8 cellular contexts compared by ENCODE assay signal in genomic region chr15:76335851-76336253, GRCh38. TPM values are rescaled to one million over a fixed set of nuclear protein-coding genes. Genes with fewer than 3 reads are reported as not detected.
A peak's percentile ranks its signal among the peaks of the same experiment; 100 is the strongest.
DNase-seq lines count a peak whose midpoint lies in the region; ATAC-seq and TF ChIP-seq lines count a peak whose summit lies in the region.

No MANE protein-coding gene starts in this region.

- H3K56ac ChIP-seq in IMR-90 (ENCODE audit: extremely low read depth, insufficient read depth, low read length): peak overlapping the region; percentile 97

- H3K4me1 Mint-ChIP-seq in activated naive CD8-positive, alpha-beta T cell treated with anti-CD3 and anti-CD28 coated beads, Interleukin-2, amount 10 ng/mL, durations not matched to agents 7 days and 5 days: peaks cover 41% of the 10 kb centered on the region
- H3K4me1 Mint-ChIP-seq in naive B cell: peaks cover 42 to 58% (median 55%) of the 10 kb centered on the region in 3 donors

- H2BK15ac ChIP-seq in IMR-90 (ENCODE audit: low read depth, low read length): peak overlapping the region; percentile 91

- CTCF ChIA-PET in IMR-90 (lab: Yijun Ruan, JAX): interaction anchor here (0.6 to 1.4 kb wide), 2 partner anchors 68 to 184 kb away, joined by 3 to 6 read pairs; no protein-coding TSS in a partner anchor

- H3K27ac ChIP-seq in IMR-90 (ENCODE audit: insufficient read depth, low read length) (peak overlapping the region; percentile 80), left lung (peak overlapping the region in 1 of 2 donors; percentile 74), ascending aorta (no peak overlapping the region)

- H3K4me3 ChIP-seq in IMR-90 (ENCODE audit: insufficient read depth, low read depth, low read length) (peak overlapping the region; percentile 49), left lung (peak overlapping the region in 1 of 2 donors; percentile 39), ascending aorta (no peak overlapping the region)

- peak overlapping the region; percentile 96 for H3K4ac ChIP-seq in IMR-90 (ENCODE audit: low read depth, low read length)

- TF ChIP-seq POLR2A in IMR-90 (IDR thresholded peaks at IDR 0.05; ENCODE audit: low read depth, low read length): no peak

- no peaks in the 10 kb centered on the region for H3K9me3 Mint-ChIP-seq in activated naive CD8-positive, alpha-beta T cell treated with anti-CD3 and anti-CD28 coated beads, Interleukin-2, amount 10 ng/mL, durations not matched to agents 7 days and 5 days
- peaks cover 0 to 24% (median 10%) of the 10 kb centered on the region in 7 donors for H3K9me3 Mint-ChIP-seq in naive B cell

- DNase-seq in EL (peak; percentile 53), IMR-90 (no peak), naive B cell (no peak), NCI-H1105 treated with DMSO at 0.1 percent for 48 hours (lab: John Stamatoyannopoulos, UW) (no peak), left lung (no peak), ascending aorta (ENCODE audit: low spot score in 2 of 2) (no peak)
- no peak for DNase-seq in activated naive CD8-positive, alpha-beta T cell treated with anti-CD3 and anti-CD28 coated beads, Interleukin-2, amount 10 ng/mL, durations not matched to agents 7 days and 5 days

- H3K27me3 Mint-ChIP-seq in activated naive CD8-positive, alpha-beta T cell treated with anti-CD3 and anti-CD28 coated beads, Interleukin-2, amount 10 ng/mL, durations not matched to agents 7 days and 5 days: peaks cover 67% of the 10 kb centered on the region
- H3K27me3 Mint-ChIP-seq in naive B cell: peaks cover 74 to 84% (median 76%) of the 10 kb centered on the region in 3 donors

- H4K20me1 ChIP-seq in IMR-90 (ENCODE audit: insufficient read depth, low read length): peaks cover 12% of the 10 kb centered on the region

- peak overlapping the region; percentile 97 for H4K91ac ChIP-seq in IMR-90 (ENCODE audit: insufficient read depth, low read depth, low read length)

- H3K79me1 ChIP-seq in IMR-90 (ENCODE audit: low read depth in 1 of 2, low read length in 2 of 2): peaks cover 3 to 17% of the 10 kb centered on the region in 2 experiments; a peak in 3 of 4 replicates

- ATAC-seq in IMR-90 (ENCODE audit: low read depth) (peak; percentile 19), naive B cell (ENCODE audit: low read depth in 2 of 2) (peak; percentile 25 to 29), HG02970 (IDR thresholded peaks at IDR 0.05; ENCODE audit: low FRiP score, unreplicated experiment) (no peak), left lung (no peak)
- no peak for ATAC-seq in activated naive CD8-positive, alpha-beta T cell treated with anti-CD3 and anti-CD28 coated beads, Interleukin-2, amount 10 ng/mL, durations not matched to agents 7 days and 5 days (ENCODE audit: low read depth)

- peak overlapping the region; percentile 88 for H3K4me2 ChIP-seq in IMR-90 (ENCODE audit: low read depth, low read length)

- peaks cover 2% of the 10 kb centered on the region for H3K36me3 Mint-ChIP-seq in activated naive CD8-positive, alpha-beta T cell treated with anti-CD3 and anti-CD28 coated beads, Interleukin-2, amount 10 ng/mL, durations not matched to agents 7 days and 5 days
- H3K36me3 Mint-ChIP-seq in naive B cell: peaks cover 0 to 7% of the 10 kb centered on the region in 2 donors

- BruUV-seq in IMR-90 (replicated peaks; lab: Mats Ljungman, UMichigan): TSS peak; percentile 95

- dilution Hi-C loops in IMR-90 (cut with HindIII; ENCODE audit: low sequenced_read_pairs, unreplicated experiment): no loop called here

- H3K27me3 ChIP-seq in IMR-90 (ENCODE audit: control insufficient read depth, insufficient read depth, low read length) (peaks cover 21% of the 10 kb centered on the region; the same call in 1 of the 2 replicates), left lung (peaks cover 76 to 87% of the 10 kb centered on the region in 2 donors), ascending aorta (peaks cover 54% of the 10 kb centered on the region)

- H3K4me3 Mint-ChIP-seq in activated naive CD8-positive, alpha-beta T cell treated with anti-CD3 and anti-CD28 coated beads, Interleukin-2, amount 10 ng/mL, durations not matched to agents 7 days and 5 days: peak overlapping the region; percentile 91
- H3K4me3 Mint-ChIP-seq in naive B cell: peak overlapping the region; percentile 57 to 91 (median 85)

- WGBS in IMR-90 (ENCODE audit: extremely low coverage in 2 of 2, insufficient read length in 1 of 2), 2 experiments: no CpG with 5 or more reads among the region's 11 CpGs

- POLR2A ChIA-PET in IMR-90 (lab: Charles Lee; ENCODE audit: unreplicated experiment): interaction anchor here (0.6 to 0.7 kb wide), 3 partner anchors 10 to 1672 kb away, joined by 3 to 5 read pairs (median 5); no protein-coding TSS in a partner anchor
- POLR2A ChIA-PET in activated naive CD8-positive, alpha-beta T cell treated with anti-CD3 and anti-CD28 coated beads, Interleukin-2, amount 10 ng/mL, durations not matched to agents 7 days and 5 days (lab: Charles Lee): interaction anchor here (0.8 to 1.0 kb wide), 2 partner anchors 9 to 24 kb away, joined by 3 to 4 read pairs; partner anchors contain the start of gene ETFA

- H2AK5ac ChIP-seq in IMR-90 (ENCODE audit: low read depth, low read length): peak overlapping the region; percentile 89

- peak overlapping the region; percentile 72 for H2BK20ac ChIP-seq in IMR-90 (ENCODE audit: low read depth, low read length)

- H3K18ac ChIP-seq in IMR-90 (ENCODE audit: low read depth, low read length): peak overlapping the region; percentile 65

- H3K23ac ChIP-seq in IMR-90 (ENCODE audit: low read depth, low read length): peak overlapping the region; percentile 93

- in situ Hi-C loops in IMR-90 (cut with MboI; ENCODE audit: low sequenced_read_pairs): no loop called here

- H3K36me3 ChIP-seq in IMR-90 (ENCODE audit: control insufficient read depth, insufficient read depth, low read length) (peaks cover 10% of the 10 kb centered on the region; the same call in 1 of the 2 replicates), left lung (no peaks in the 10 kb centered on the region), ascending aorta (no peaks in the 10 kb centered on the region)

- peak overlapping the region; percentile 83 for H2BK5ac ChIP-seq in IMR-90 (ENCODE audit: low read depth, low read length, poor library complexity, severe bottlenecking)

- H3K9ac ChIP-seq in IMR-90 (ENCODE audit: low read depth, low read length): peak overlapping the region; percentile 88

- peak overlapping the region; percentile 95 for H4K5ac ChIP-seq in IMR-90 (ENCODE audit: low read depth, low read length)

- peak overlapping the region; percentile 87 to 97 for H4K8ac ChIP-seq in IMR-90 (ENCODE audit: low read depth in 2 of 2, low read length in 2 of 2)

- peak overlapping the region; percentile 84 for H2BK120ac ChIP-seq in IMR-90 (ENCODE audit: low read depth, low read length)

- peak overlapping the region; percentile 80 for H3K27ac Mint-ChIP-seq in activated naive CD8-positive, alpha-beta T cell treated with anti-CD3 and anti-CD28 coated beads, Interleukin-2, amount 10 ng/mL, durations not matched to agents 7 days and 5 days
- H3K27ac Mint-ChIP-seq in naive B cell: peak overlapping the region in 4 of 6 donors; percentile 60 to 87 (median 77)

- intact Hi-C loops in IMR-90 (cut with micrococcal nuclease): loop anchor here (5.0 kb wide), 2 partner anchors 99 to 506 kb away; no protein-coding TSS in a partner anchor
- intact Hi-C loops in left lung (cut with DNase I): no loop called here
- intact Hi-C loops in ascending aorta (cut with DNase I): no loop called here

- H3K9me3 ChIP-seq in IMR-90 (ENCODE audit: control insufficient read depth, insufficient read depth, low read length) (peaks cover 9% of the 10 kb centered on the region; the same call in 1 of the 2 replicates), left lung (no peaks in the 10 kb centered on the region), ascending aorta (no peaks in the 10 kb centered on the region)

- no peaks in the 10 kb centered on the region; the same call in 1 of the 2 replicates for H3K9me1 ChIP-seq in IMR-90 (ENCODE audit: insufficient read depth, low read length)

- no peak for TF ChIP-seq RAD21 in IMR-90 (IDR thresholded peaks at IDR 0.05; ENCODE audit: low read length)

- peak overlapping the region; percentile 99 for H3K14ac ChIP-seq in IMR-90 (replicated peaks; ENCODE audit: low read depth, low read length)

- H3K4me1 ChIP-seq in IMR-90 (ENCODE audit: control insufficient read depth, insufficient read depth, low read length) (peaks cover 8% of the 10 kb centered on the region), left lung (peaks cover 9 to 55% of the 10 kb centered on the region in 2 donors), ascending aorta (peaks cover 16 to 29% of the 10 kb centered on the region in 2 donors)

- peak overlapping the region; percentile 87 for H2AFZ ChIP-seq in IMR-90 (replicated peaks; ENCODE audit: low read length, poor library complexity)

- TF ChIP-seq CTCF in IMR-90 (conservative IDR thresholded peaks at IDR 0.05; ENCODE audit: low read depth, low read length) (no peak), left lung (IDR thresholded peaks at IDR 0.05) (no peak), ascending aorta (IDR thresholded peaks at IDR 0.05) (no peak)

- peak overlapping the region; percentile 76 for H2AK9ac ChIP-seq in IMR-90 (replicated peaks; ENCODE audit: low read depth, low read length, poor library complexity)

TF ChIP-seq in IMR-90, 13 proteins besides CTCF, POLR2A, EP300 and RAD21 (continues in another document):
- TF ChIP-seq CEBPB (IDR thresholded peaks at IDR 0.05; ENCODE audit: low read depth, low read length) (no peak), SMC3 (IDR thresholded peaks at IDR 0.05; ENCODE audit: low read depth, low read length) (no peak)

RNA-seq across cellular contexts. Expression of gene ISL2, which starts 0.7 kb away (rescaled TPM):
- total RNA-seq in IMR-90 (2012; rRNA removed): 1.1 and 1.3 TPM in 2 replicates
- 2.5 and 3.6 TPM in 2 replicates for polyA plus RNA-seq in IMR-90 (2012; rRNA removed)
- polyA plus RNA-seq in IMR-90 (2012; cell fraction: cytosol; rRNA removed): 2.0 and 3.7 TPM in 2 replicates
- 17.3 and 24.8 TPM in 2 replicates for polyA plus RNA-seq in IMR-90 (2012; cell fraction: nucleus; rRNA removed; ENCODE audit: low replicate concordance)
- total RNA-seq in activated naive CD8-positive, alpha-beta T cell treated with anti-CD3 and anti-CD28 coated beads, Interleukin-2, amount 10 ng/mL, durations not matched to agents 7 days and 5 days: not detected
- not detected for polyA plus RNA-seq in naive B cell (ENCODE audit: low read depth in 6 of 6)
- under 1 TPM; 0.17 to 0.39 TPM for total RNA-seq in left lung
- total RNA-seq in ascending aorta: not detected

RNA-seq across cellular contexts. Expression of gene ETFA, which starts 24.6 kb away (rescaled TPM):
- total RNA-seq in IMR-90 (2012; rRNA removed) (159 and 172 TPM in 2 replicates), left lung (100 to 1,000 TPM; 102 to 110 TPM), ascending aorta (31.7 TPM)
- polyA plus RNA-seq in IMR-90 (2012; rRNA removed) (115 and 116 TPM in 2 replicates), naive B cell (ENCODE audit: low read depth in 6 of 6) (100 to 1,000 TPM in 4 of 6 donors, 10 to 100 TPM in 2; 88.5 to 115 (median 105) TPM)
- 45.8 and 62.6 TPM in 2 replicates for polyA plus RNA-seq in IMR-90 (2012; cell fraction: cytosol; rRNA removed)
- 22.3 and 88.0 TPM in 2 replicates for polyA plus RNA-seq in IMR-90 (2012; cell fraction: nucleus; rRNA removed; ENCODE audit: low replicate concordance)
- 10 to 100 TPM; 86.1 to 87.6 TPM for total RNA-seq in activated naive CD8-positive, alpha-beta T cell treated with anti-CD3 and anti-CD28 coated beads, Interleukin-2, amount 10 ng/mL, durations not matched to agents 7 days and 5 days

Comparison
In these comparisons a context has a peak if more than half of its experiments do, and no peak if none do; other contexts are left out.
1. ATAC-seq: peak in IMR-90 (single experiment) and naive B cell (2 of 2); none in activated naive CD8-positive, alpha-beta T cell treated with anti-CD3 and anti-CD28 coated beads, Interleukin-2, amount 10 ng/mL, durations not matched to agents 7 days and 5 days (single experiment), HG02970 (single experiment) and left lung (single experiment).